ENCODE assay signal across 8 cellular contexts in the genomic region with DNA sequence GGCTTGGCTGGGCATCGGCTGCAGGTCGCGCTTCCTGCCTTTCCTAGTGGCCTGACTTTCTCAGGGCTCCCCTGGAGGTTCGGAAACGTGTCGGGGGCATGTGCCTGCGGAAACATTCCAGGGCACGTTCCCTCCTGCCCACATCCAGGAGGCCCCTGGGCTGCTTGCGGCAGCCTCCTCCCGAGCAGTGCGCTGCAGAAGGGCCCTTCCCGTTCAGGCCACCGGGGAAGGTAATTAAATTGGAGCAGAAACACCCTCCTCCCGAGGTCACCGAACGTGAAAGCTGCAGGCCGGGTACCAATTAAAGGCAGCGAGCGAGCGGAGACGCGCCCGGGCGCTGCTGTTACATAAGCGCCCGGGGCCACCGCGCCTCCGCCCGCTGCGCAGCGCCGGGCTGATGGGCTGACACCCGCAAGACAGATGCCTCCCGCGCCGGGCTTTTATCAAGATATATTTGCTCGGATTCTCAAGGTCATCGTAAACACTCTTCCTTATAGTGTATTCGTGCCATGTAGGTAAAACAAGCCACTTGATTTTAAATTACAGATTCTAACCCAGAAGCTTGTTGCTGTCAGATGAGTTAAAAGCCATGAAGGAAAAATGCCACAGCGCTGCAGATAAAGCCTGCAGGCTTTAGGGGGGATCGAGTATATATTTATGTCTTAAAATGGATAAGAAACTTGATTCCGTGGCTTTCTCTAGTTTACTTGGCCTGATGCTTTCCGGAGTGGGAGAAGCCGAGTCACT. TPM values are rescaled to one million over a fixed set of nuclear protein-coding genes. Genes with fewer than 3 reads are reported as not detected.
DNase-seq lines count a peak whose midpoint lies in the region; ATAC-seq, FAIRE-seq and TF ChIP-seq lines count a peak whose summit lies in the region.

No MANE protein-coding gene starts in this region.

- POLR2A ChIA-PET in RWPE1 (lab: Yijun Ruan, JAX; ENCODE audit: low non-redundant PET): no interaction called here

- DNase-seq in GM12891 (ENCODE audit: insufficient read length, low spot score) (peak; percentile 30), RWPE1 (ENCODE audit: low spot score) (peak; percentile 56), fibroblast of pulmonary artery (ENCODE audit: low read depth) (no peak), naive B cell (peak; percentile 8)
- DNase-seq in activated naive CD4-positive, alpha-beta T cell treated with anti-CD3 and anti-CD28 coated beads for 36 hours: no peak

- TF ChIP-seq CTCF in RWPE1 (conservative IDR thresholded peaks at IDR 0.05; ENCODE audit: low read depth) (no peak), fibroblast of pulmonary artery (IDR thresholded peaks at IDR 0.05; ENCODE audit: low read length, missing control alignments) (no peak)

- H3K27me3 Mint-ChIP-seq in naive B cell: peaks cover 10 to 36% (median 12%) of the 10 kb centered on the region in 3 donors
- H3K27me3 Mint-ChIP-seq in activated naive CD4-positive, alpha-beta T cell treated with anti-CD3 and anti-CD28 coated beads for 36 hours (ENCODE audit: low read depth): peaks cover 40% of the 10 kb centered on the region

- no peaks in the 10 kb centered on the region for H3K36me3 Mint-ChIP-seq in naive B cell
- no peaks in the 10 kb centered on the region for H3K36me3 Mint-ChIP-seq in activated naive CD4-positive, alpha-beta T cell treated with anti-CD3 and anti-CD28 coated beads for 36 hours (ENCODE audit: low read depth)

- peaks cover 4 to 13% (median 13%) of the 10 kb centered on the region in 3 donors for H3K4me1 Mint-ChIP-seq in naive B cell
- no peaks in the 10 kb centered on the region for H3K4me1 Mint-ChIP-seq in activated naive CD4-positive, alpha-beta T cell treated with anti-CD3 and anti-CD28 coated beads for 36 hours (ENCODE audit: low read depth)

- intact Hi-C loops in activated naive CD4-positive, alpha-beta T cell treated with anti-CD3 and anti-CD28 coated beads for 36 hours (cut with micrococcal nuclease): no loop called here

- H3K4me3 ChIP-seq in fibroblast of pulmonary artery (replicated peaks; ENCODE audit: low read depth, low read length): peak overlapping the region; percentile 31

- TF ChIP-seq POLR2A in GM12891 (IDR thresholded peaks at IDR 0.05; ENCODE audit: low read depth, low read length): no peak

- ATAC-seq in naive B cell (ENCODE audit: low read depth in 2 of 2): peak; percentile 68 to 74
- ATAC-seq in GM19328 (IDR thresholded peaks at IDR 0.05; ENCODE audit: unreplicated experiment): no peak
- ATAC-seq in HG03460 (IDR thresholded peaks at IDR 0.05; ENCODE audit: unreplicated experiment): no peak
- no peak for ATAC-seq in HG03439 (IDR thresholded peaks at IDR 0.05; ENCODE audit: unreplicated experiment)

- FAIRE-seq in GM12891 (lab: Jason Lieb, UNC): no peak

- peak overlapping the region in 7 of 8 donors; percentile 52 to 79 (median 67) for H3K4me3 Mint-ChIP-seq in naive B cell
- H3K4me3 Mint-ChIP-seq in activated naive CD4-positive, alpha-beta T cell treated with anti-CD3 and anti-CD28 coated beads for 36 hours: no peak overlapping the region

- peak overlapping the region; percentile 69 for H3K27ac ChIP-seq in RWPE1

- H3K9me3 Mint-ChIP-seq in naive B cell: peaks cover 0 to 2% (median 0%) of the 10 kb centered on the region in 7 donors
- H3K9me3 Mint-ChIP-seq in activated naive CD4-positive, alpha-beta T cell treated with anti-CD3 and anti-CD28 coated beads for 36 hours: no peaks in the 10 kb centered on the region

- CTCF ChIA-PET in RWPE1 (lab: Yijun Ruan, JAX): interaction anchor here (0.6 to 0.7 kb wide), 3 partner anchors 102 to 552 kb away, joined by 3 to 4 read pairs (median 3); no protein-coding TSS in a partner anchor
- CTCF ChIA-PET in activated naive CD4-positive, alpha-beta T cell treated with anti-CD3 and anti-CD28 coated beads for 36 hours (lab: Charles Lee): no interaction called here

- H3K27ac Mint-ChIP-seq in naive B cell: no peak overlapping the region
- no peak overlapping the region for H3K27ac Mint-ChIP-seq in activated naive CD4-positive, alpha-beta T cell treated with anti-CD3 and anti-CD28 coated beads for 36 hours

TF ChIP-seq in GM12891, 5 proteins besides CTCF, POLR2A, EP300 and RAD21:
- TF ChIP-seq POU2F2 (IDR thresholded peaks at IDR 0.05; ENCODE audit: low read depth, low read length): no peak
- TF ChIP-seq TAF1 (IDR thresholded peaks at IDR 0.05; ENCODE audit: low read depth, low read length): no peak
- TF ChIP-seq SPI1 (IDR thresholded peaks at IDR 0.05; ENCODE audit: low read depth, low read length): no peak
- no peak for TF ChIP-seq PAX5 (IDR thresholded peaks at IDR 0.05; ENCODE audit: insufficient read depth, low read length, severe bottlenecking)
- no peak for TF ChIP-seq POLR2AphosphoS5 (IDR thresholded peaks at IDR 0.05; ENCODE audit: low read depth, low read length)

RNA-seq across cellular contexts. Expression of a gene that starts 31.4 kb away (rescaled TPM):
- polyA plus RNA-seq in GM12891 (2012; ENCODE audit: low read depth, missing spikeins): 0.39 TPM
- 1 to 10 TPM; 1.0 to 6.7 (median 5.0) TPM for polyA plus RNA-seq in naive B cell (ENCODE audit: low read depth in 6 of 6)
- not detected for total RNA-seq in activated naive CD4-positive, alpha-beta T cell treated with anti-CD3 and anti-CD28 coated beads for 36 hours

Comparison
In these comparisons a context has a peak if more than half of its experiments do, and no peak if none do; other contexts are left out.
1. DNase-seq: peak in GM12891 (single experiment), RWPE1 (single experiment) and naive B cell (single experiment); none in fibroblast of pulmonary artery (single experiment) and activated naive CD4-positive, alpha-beta T cell treated with anti-CD3 and anti-CD28 coated beads for 36 hours (single experiment).
2. ATAC-seq: peak in naive B cell (2 of 2); none in GM19328 (single experiment), HG03460 (single experiment) and HG03439 (single experiment).